ENCODE assay signal across 8 cellular contexts in genomic region chrX:65601530-65602281, GRCh38.
DNase-seq lines count a peak whose midpoint lies in the region; ATAC-seq and TF ChIP-seq lines count a peak whose summit lies in the region.

No MANE protein-coding gene starts in this region.

- DNase-seq in COLO668 (lab: John Stamatoyannopoulos, UW; ENCODE audit: unreplicated experiment), result peak; percentile 1
- peak; percentile 17 for DNase-seq in SW480 (ENCODE audit: low spot score)
- DNase-seq in brain microvascular endothelial cell, result peak; percentile 87
- peak; percentile 72 for DNase-seq in kidney tubule cell (ENCODE audit: low spot score)
- peak; percentile 11 for DNase-seq in stimulated activated naive CD4-positive, alpha-beta T cell treated with Interleukin-2 at 50 U/mL for 16 hours (lab: John Stamatoyannopoulos, UW)
- no peak for DNase-seq in DMS114 treated with DMSO at 0.1 percent for 48 hours (lab: John Stamatoyannopoulos, UW; ENCODE audit: unreplicated experiment)

- no peak for TF ChIP-seq CTCF in brain microvascular endothelial cell (IDR thresholded peaks at IDR 0.05; ENCODE audit: low read depth, low read length, missing control alignments)

- in situ Hi-C loops in brain microvascular endothelial cell (cut with HindIII; ENCODE audit: low pct_ligation_motif_present, low sequenced_read_pairs), result no loop called here

- peak overlapping the region; percentile 70 for H3K27ac ChIP-seq in brain microvascular endothelial cell

- ATAC-seq in HG02885 (IDR thresholded peaks at IDR 0.05; ENCODE audit: poor library complexity, unreplicated experiment) (peak; percentile 69), HG03378 (IDR thresholded peaks at IDR 0.05; ENCODE audit: unreplicated experiment) (no peak)

- no peaks in the 10 kb centered on the region for H3K36me3 ChIP-seq in brain microvascular endothelial cell (replicated peaks)

- no peak overlapping the region for H3K4me3 ChIP-seq in brain microvascular endothelial cell (ENCODE audit: low read depth, low read length)

- H3K27me3 ChIP-seq in brain microvascular endothelial cell (replicated peaks), result no peaks in the 10 kb centered on the region
